In the genomic region with DNA sequence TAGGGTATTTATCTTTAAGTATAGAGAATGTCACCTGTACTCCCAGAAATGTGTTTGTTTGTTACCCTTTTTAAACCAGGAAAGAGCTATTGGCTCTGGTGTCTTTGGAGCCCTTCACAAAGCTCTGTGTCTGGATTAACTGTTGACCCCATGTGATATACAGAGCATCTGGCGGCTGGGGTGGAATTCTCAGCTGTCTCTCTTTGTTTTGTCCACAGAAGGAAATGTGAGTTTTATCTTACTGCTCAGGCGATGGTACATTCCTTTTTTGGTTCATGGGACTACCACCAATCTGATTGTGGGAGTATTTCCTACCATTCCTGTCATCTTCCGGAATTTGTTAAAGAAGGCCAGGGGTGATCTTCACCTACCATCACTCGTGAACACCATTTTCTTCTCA, we compare ENCODE assay signal across 15 cellular contexts.
A peak's percentile ranks its signal among the peaks of the same experiment; 100 is the strongest.
DNase-seq lines count a peak whose midpoint lies in the region; ATAC-seq and TF ChIP-seq lines count a peak whose summit lies in the region.
"Had no signal": no experiment of that assay in that cellular context is flagged by ENCODE, and none has a peak within 500 bp of the region (broad histone marks: within the 10 kb centered on the region; RNA-seq: fewer than 3 reads in every experiment).

No MANE protein-coding gene starts in this region.

- H3K27me3 Mint-ChIP-seq in CD14-positive monocyte (ENCODE audit: low read depth in 3 of 3) = peaks cover 0 to 4% (median 0%) of the 10 kb centered on the region in 3 donors

- H3K4me1 Mint-ChIP-seq in CD14-positive monocyte = peaks cover 19% of the 10 kb centered on the region

- DNase-seq in DMS 273 (lab: John Stamatoyannopoulos, UW; ENCODE audit: unreplicated experiment) (peak; percentile 20), DMS 273 treated with DMSO at 0.1 percent for 48 hours (lab: John Stamatoyannopoulos, UW) (no peak), brain microvascular endothelial cell (peak; percentile 31), right lobe of liver (no peak), CD14-positive monocyte (ENCODE audit: low spot score) (no peak)
- no peak for DNase-seq in activated naive CD4-positive, alpha-beta T cell treated with anti-CD3 and anti-CD28 coated beads, Interleukin-2, amount 50 U/mL, for 16 hours
- DNase-seq: activated T-cell treated with anti-CD3 and anti-CD28 coated beads, Interleukin-2, amount 50 U/mL, for 1 hour; amygdala; MM.1S; NCI-H446 treated with DMSO at 0.1 percent for 48 hours; SHP77 had no signal

- 59% methylated on average over 4 of the region's 4 CpGs for WGBS in right lobe of liver (ENCODE audit: insufficient coverage, low coverage, low lambda C conversion rate, missing lambda C conversion rate)

- H3K9me3 Mint-ChIP-seq in CD14-positive monocyte = peaks cover 0 to 2% (median 0%) of the 10 kb centered on the region in 7 donors

- H3K9me3 ChIP-seq in right lobe of liver (no peaks in the 10 kb centered on the region), skeletal muscle tissue (ENCODE audit: control insufficient read depth in 3 of 3, low read length in 3 of 3) (no peaks in the 10 kb centered on the region)
- H3K9me3 ChIP-seq: suprapubic skin had no signal

- no peak for TF ChIP-seq POLR2A in right lobe of liver (IDR thresholded peaks at IDR 0.05)

- no peak overlapping the region for H3K9ac ChIP-seq in skeletal muscle tissue (ENCODE audit: low read depth in 1 of 3, low read length in 3 of 3)

- peaks cover 0 to 11% (median 0%) of the 10 kb centered on the region in 4 donors for H3K4me1 ChIP-seq in right lobe of liver
- H3K4me1 ChIP-seq in skeletal muscle tissue (ENCODE audit: control insufficient read depth in 3 of 3, insufficient read depth in 3 of 3, low read length in 3 of 3) = peaks cover 34 to 40% (median 37%) of the 10 kb centered on the region in 3 donors

- H3K27ac ChIP-seq in brain microvascular endothelial cell (no peak overlapping the region), right lobe of liver (no peak overlapping the region), skeletal muscle tissue (ENCODE audit: low read depth, low read length) (peak overlapping the region; percentile 46)
- H3K27ac ChIP-seq: 22Rv1, suprapubic skin had no signal

- intact Hi-C loops in right lobe of liver (cut with DNase I) = loop anchor here in 1 of 2 donors (10.0 kb wide), 1 partner anchor 206 kb away; no protein-coding TSS in a partner anchor
- intact Hi-C loops in CD14-positive monocyte (cut with micrococcal nuclease) = loop anchor here in 1 of 2 donors (10.0 kb wide), 1 partner anchor 206 kb away; no protein-coding TSS in a partner anchor

- peak in 3 of 4 donors; percentile 13 to 52 (median 38) for ATAC-seq in right lobe of liver
- no peak for ATAC-seq in GM19463 (IDR thresholded peaks at IDR 0.05; ENCODE audit: unreplicated experiment)

- H3K4me3 ChIP-seq in brain microvascular endothelial cell (ENCODE audit: low read depth, low read length) = no peak overlapping the region
- no peak overlapping the region for H3K4me3 ChIP-seq in right lobe of liver
- no peak overlapping the region for H3K4me3 ChIP-seq in skeletal muscle tissue (ENCODE audit: low read length in 3 of 3)
- H3K4me3 ChIP-seq: suprapubic skin had no signal

- in situ Hi-C loops in brain microvascular endothelial cell (cut with HindIII; ENCODE audit: low pct_ligation_motif_present, low sequenced_read_pairs) = no loop called here

- no peak overlapping the region for H3K4me3 Mint-ChIP-seq in CD14-positive monocyte

- no peaks in the 10 kb centered on the region for H3K36me3 ChIP-seq in brain microvascular endothelial cell (replicated peaks)
- no peaks in the 10 kb centered on the region for H3K36me3 ChIP-seq in right lobe of liver
- H3K36me3 ChIP-seq in skeletal muscle tissue (ENCODE audit: control insufficient read depth in 3 of 3, insufficient read depth in 3 of 3, low read length in 3 of 3) = no peaks in the 10 kb centered on the region
- H3K36me3 ChIP-seq: suprapubic skin had no signal

- TF ChIP-seq CTCF in brain microvascular endothelial cell (IDR thresholded peaks at IDR 0.05; ENCODE audit: low read depth, low read length, missing control alignments) = no peak
- TF ChIP-seq CTCF in right lobe of liver (IDR thresholded peaks at IDR 0.05) = no peak
- no peak for TF ChIP-seq CTCF in CD14-positive monocyte (IDR thresholded peaks at IDR 0.05)

- peaks cover 0 to 4% of the 10 kb centered on the region in 2 donors for H3K36me3 Mint-ChIP-seq in CD14-positive monocyte

- H3K27me3 ChIP-seq in brain microvascular endothelial cell (replicated peaks) = no peaks in the 10 kb centered on the region
- no peaks in the 10 kb centered on the region for H3K27me3 ChIP-seq in right lobe of liver
- H3K27me3 ChIP-seq in skeletal muscle tissue (ENCODE audit: control insufficient read depth in 3 of 3, insufficient read depth in 3 of 3, low read length in 3 of 3) = no peaks in the 10 kb centered on the region
- H3K27me3 ChIP-seq: suprapubic skin had no signal

- H3K27ac Mint-ChIP-seq in CD14-positive monocyte = no peak overlapping the region

Comparison
In these comparisons a context has a peak if more than half of its experiments do, and no peak if none do; other contexts are left out.
1. DNase-seq: peak in DMS 273 (single experiment) and brain microvascular endothelial cell (single experiment); none in DMS 273 treated with DMSO at 0.1 percent for 48 hours (single experiment), right lobe of liver (0 of 3), CD14-positive monocyte (single experiment) and activated naive CD4-positive, alpha-beta T cell treated with anti-CD3 and anti-CD28 coated beads, Interleukin-2, amount 50 U/mL, for 16 hours (single experiment).